ENCODE assay signal across 15 cellular contexts in the genomic region with DNA sequence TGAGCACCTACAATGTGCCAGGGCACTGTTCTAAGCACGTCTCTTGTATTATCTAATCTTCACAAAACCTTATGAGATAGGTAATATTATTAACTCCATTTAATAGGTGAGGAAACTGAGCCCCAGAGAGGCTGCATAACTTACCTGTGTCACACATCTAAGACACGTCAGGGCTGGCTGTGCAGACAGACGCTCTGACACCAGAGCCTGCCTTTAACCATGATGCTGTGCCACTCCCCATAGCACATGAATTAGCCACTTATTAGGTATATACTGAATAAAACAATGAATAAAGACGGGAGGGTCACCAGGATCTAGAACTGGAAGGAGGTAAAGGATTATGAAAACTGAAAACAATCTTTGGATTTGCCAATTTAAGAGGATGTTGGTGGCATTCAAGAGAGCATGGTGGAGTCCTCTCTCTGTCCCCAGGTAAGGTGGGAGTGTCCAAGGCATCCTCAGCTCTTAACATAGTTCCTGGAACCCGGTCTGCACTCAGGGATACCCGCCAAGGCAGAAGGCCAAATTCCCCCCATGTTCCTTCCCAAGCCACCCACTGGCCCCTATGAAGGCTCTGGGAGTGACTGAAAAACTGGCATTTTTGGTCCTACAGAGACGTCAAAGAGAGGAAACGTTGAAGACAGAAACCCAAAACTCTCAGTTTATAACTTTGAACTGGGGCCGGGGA.
DNase-seq lines count a peak whose midpoint lies in the region; ATAC-seq and TF ChIP-seq lines count a peak whose summit lies in the region.
"Had no signal": no experiment of that assay in that cellular context is flagged by ENCODE, and none has a peak within 500 bp of the region (broad histone marks: within the 10 kb centered on the region; RNA-seq: fewer than 3 reads in every experiment).

No MANE protein-coding gene starts in this region.

- POLR2A ChIA-PET in T-cell (lab: Charles Lee) = interaction anchor here (0.6 to 1.0 kb wide), 6 partner anchors 20 to 299 kb away, joined by 3 to 5 read pairs (median 3); no protein-coding TSS in a partner anchor

- H3K9me3 ChIP-seq in GM23248 (ENCODE audit: low read depth) = no peaks in the 10 kb centered on the region
- no peaks in the 10 kb centered on the region for H3K9me3 ChIP-seq in heart left ventricle

- no peaks in the 10 kb centered on the region for H4K20me1 ChIP-seq in GM23248 (ENCODE audit: insufficient read depth)

- H3K27ac ChIP-seq in GM23248 (no peak overlapping the region), heart left ventricle (peak overlapping the region in 1 of 12 donors; percentile 55)

- peaks cover 81% of the 10 kb centered on the region for H3K4me1 Mint-ChIP-seq in activated naive CD4-positive, alpha-beta T cell treated with anti-CD3 and anti-CD28 coated beads for 36 hours (ENCODE audit: low read depth)
- peaks cover 87 to 95% (median 87%) of the 10 kb centered on the region in 3 donors for H3K4me1 Mint-ChIP-seq in T-cell
- peaks cover 83% of the 10 kb centered on the region for H3K4me1 Mint-ChIP-seq in central memory CD8-positive, alpha-beta T cell
- H3K4me1 Mint-ChIP-seq in stimulated activated naive CD8-positive, alpha-beta T cell treated with anti-CD3 and anti-CD28 coated beads, Interleukin-15, amount 100 ng/mL, for 72 hours = peaks cover 86% of the 10 kb centered on the region

- H3K36me3 ChIP-seq in GM23248 (ENCODE audit: low read depth) = no peaks in the 10 kb centered on the region
- no peaks in the 10 kb centered on the region for H3K36me3 ChIP-seq in heart left ventricle

- no peaks in the 10 kb centered on the region for H3K36me3 Mint-ChIP-seq in activated naive CD4-positive, alpha-beta T cell treated with anti-CD3 and anti-CD28 coated beads for 36 hours (ENCODE audit: low read depth)
- H3K36me3 Mint-ChIP-seq in T-cell = peaks cover 5% of the 10 kb centered on the region
- H3K36me3 Mint-ChIP-seq in central memory CD8-positive, alpha-beta T cell (ENCODE audit: insufficient read depth) = peaks cover 6% of the 10 kb centered on the region

- WGBS in GM23248 (ENCODE audit: low coverage in 1 of 2, low lambda C conversion rate in 2 of 2, missing lambda C conversion rate in 2 of 2), 2 experiments = 60 to 61% methylated on average over 9 of the region's 9 CpGs
- 84 to 93% (median 89%) methylated on average over 9 of the region's 9 CpGs for WGBS in heart left ventricle, 4 donors

- H3K4me2 ChIP-seq in GM23248 (ENCODE audit: unreplicated experiment) = no peak overlapping the region

- in situ Hi-C loops in GM23248 (cut with MboI) = no loop called here

- H3K4me3 ChIP-seq in GM23248 (no peak overlapping the region), heart left ventricle (no peak overlapping the region)

- no peaks in the 10 kb centered on the region for H3K27me3 Mint-ChIP-seq in activated naive CD4-positive, alpha-beta T cell treated with anti-CD3 and anti-CD28 coated beads for 36 hours (ENCODE audit: low read depth)
- no peaks in the 10 kb centered on the region for H3K27me3 Mint-ChIP-seq in T-cell
- H3K27me3 Mint-ChIP-seq in central memory CD8-positive, alpha-beta T cell = no peaks in the 10 kb centered on the region
- no peaks in the 10 kb centered on the region for H3K27me3 Mint-ChIP-seq in stimulated activated naive CD8-positive, alpha-beta T cell treated with anti-CD3 and anti-CD28 coated beads, Interleukin-15, amount 100 ng/mL, for 72 hours

- peaks cover 24% of the 10 kb centered on the region for H3K4me1 ChIP-seq in GM23248 (ENCODE audit: insufficient read depth)
- peaks cover 5 to 33% (median 20%) of the 10 kb centered on the region in 12 donors for H3K4me1 ChIP-seq in heart left ventricle

- H3K9me2 ChIP-seq in GM23248 (ENCODE audit: insufficient read depth) = no peaks in the 10 kb centered on the region

- H3F3A ChIP-seq in GM23248 (ENCODE audit: insufficient read depth) = peaks cover 25% of the 10 kb centered on the region

- intact Hi-C loops in activated naive CD4-positive, alpha-beta T cell treated with anti-CD3 and anti-CD28 coated beads for 36 hours (cut with micrococcal nuclease) = loop anchor here (1.0 to 5.0 kb wide), 12 partner anchors 15 to 480 kb away; a partner anchor contains a TSS
- intact Hi-C loops in heart left ventricle (cut with DNase I) = no loop called here

- no peaks in the 10 kb centered on the region for H3K79me2 ChIP-seq in GM23248 (ENCODE audit: insufficient read depth)

- no peaks in the 10 kb centered on the region for H3K27me3 ChIP-seq in GM23248 (replicated peaks; ENCODE audit: insufficient read depth)
- H3K27me3 ChIP-seq in heart left ventricle = no peaks in the 10 kb centered on the region

- CTCF ChIA-PET in activated naive CD4-positive, alpha-beta T cell treated with anti-CD3 and anti-CD28 coated beads for 36 hours (lab: Charles Lee) = interaction anchor here (0.6 to 2.4 kb wide), 11 partner anchors 9 to 591 kb away, joined by 3 to 11 read pairs (median 3); no protein-coding TSS in a partner anchor
- CTCF ChIA-PET in T-cell (lab: Charles Lee) = interaction anchor here in 1 of 2 donors (0.5 to 1.4 kb wide), 10 partner anchors 19 to 787 kb away, joined by 3 to 8 read pairs (median 3); no protein-coding TSS in a partner anchor

- ATAC-seq in T-cell (replicated peaks in 1 of 4) (peak; percentile 2 to 15 (median 4)), heart left ventricle (no peak)
- no peak for ATAC-seq in central memory CD8-positive, alpha-beta T cell (replicated peaks; ENCODE audit: extremely low read depth, poor library complexity, severe bottlenecking)
- ATAC-seq in stimulated activated naive CD8-positive, alpha-beta T cell treated with anti-CD3 and anti-CD28 coated beads, Interleukin-15, amount 100 ng/mL, for 72 hours = peak; percentile 24
- ATAC-seq: left colon, right cardiac atrium had no signal

- H3K9me3 Mint-ChIP-seq in activated naive CD4-positive, alpha-beta T cell treated with anti-CD3 and anti-CD28 coated beads for 36 hours = no peaks in the 10 kb centered on the region
- H3K9me3 Mint-ChIP-seq in T-cell = peaks cover 0 to 5% (median 0%) of the 10 kb centered on the region in 3 donors
- no peaks in the 10 kb centered on the region for H3K9me3 Mint-ChIP-seq in central memory CD8-positive, alpha-beta T cell
- H3K9me3 Mint-ChIP-seq in stimulated activated naive CD8-positive, alpha-beta T cell treated with anti-CD3 and anti-CD28 coated beads, Interleukin-15, amount 100 ng/mL, for 72 hours = no peaks in the 10 kb centered on the region

- peak overlapping the region; percentile 38 for H3K4me3 Mint-ChIP-seq in activated naive CD4-positive, alpha-beta T cell treated with anti-CD3 and anti-CD28 coated beads for 36 hours
- H3K4me3 Mint-ChIP-seq in T-cell = peak overlapping the region; percentile 49 to 86 (median 77)
- peak overlapping the region; percentile 71 for H3K4me3 Mint-ChIP-seq in central memory CD8-positive, alpha-beta T cell
- peak overlapping the region; percentile 60 to 91 for H3K4me3 Mint-ChIP-seq in stimulated activated naive CD8-positive, alpha-beta T cell treated with anti-CD3 and anti-CD28 coated beads, Interleukin-15, amount 100 ng/mL, for 72 hours

- no peak overlapping the region for H2AFZ ChIP-seq in GM23248

- TF ChIP-seq POLR2A in heart left ventricle (IDR thresholded peaks at IDR 0.05) = no peak

- TF ChIP-seq CTCF in heart left ventricle (IDR thresholded peaks at IDR 0.05) = no peak

- H3K9ac ChIP-seq in GM23248 = no peak overlapping the region

- peak overlapping the region; percentile 88 for H3K27ac Mint-ChIP-seq in activated naive CD4-positive, alpha-beta T cell treated with anti-CD3 and anti-CD28 coated beads for 36 hours
- H3K27ac Mint-ChIP-seq in T-cell = peak overlapping the region; percentile 96 to 99
- H3K27ac Mint-ChIP-seq in central memory CD8-positive, alpha-beta T cell (ENCODE audit: low read depth) = peak overlapping the region; percentile 60
- H3K27ac Mint-ChIP-seq in stimulated activated naive CD8-positive, alpha-beta T cell treated with anti-CD3 and anti-CD28 coated beads, Interleukin-15, amount 100 ng/mL, for 72 hours = peak overlapping the region; percentile 6 to 45

- DNase-seq in activated naive CD4-positive, alpha-beta T cell treated with anti-CD3 and anti-CD28 coated beads for 36 hours = no peak
- no peak for DNase-seq in activated naive CD4-positive, alpha-beta T cell treated with Interleukin-2 at 50 U/mL for 16 hours
- peak in 5 of 34 experiments; percentile 10 to 43 (median 20) for DNase-seq in T-cell
- peak in 1 of 2 donors; percentile 17 for DNase-seq in central memory CD8-positive, alpha-beta T cell (ENCODE audit: low spot score in 2 of 2)
- no peak for DNase-seq in stimulated activated naive CD8-positive, alpha-beta T cell treated with anti-CD3 and anti-CD28 coated beads, Interleukin-15, amount 100 ng/mL, for 72 hours
- no peak for DNase-seq in GM23248
- no peak for DNase-seq in heart left ventricle
- DNase-seq in COLO829 (ENCODE audit: low spot score) = no peak
- DNase-seq: GDM1, left colon, midbrain, NCI-H1417 treated with DMSO at 0.1 percent for 48 hours, occipital lobe, right cardiac atrium, SW 1271 had no signal

Comparison
In these comparisons a context has a peak if more than half of its experiments do, and no peak if none do; other contexts are left out.
1. H3K27ac Mint-ChIP-seq: peak in every context shown above with its lines; median percentile 98 in T-cell; 88 in activated naive CD4-positive, alpha-beta T cell treated with anti-CD3 and anti-CD28 coated beads for 36 hours; 60 in central memory CD8-positive, alpha-beta T cell; 26 in stimulated activated naive CD8-positive, alpha-beta T cell treated with anti-CD3 and anti-CD28 coated beads, Interleukin-15, amount 100 ng/mL, for 72 hours.
2. ATAC-seq: peak in T-cell (4 of 4) and stimulated activated naive CD8-positive, alpha-beta T cell treated with anti-CD3 and anti-CD28 coated beads, Interleukin-15, amount 100 ng/mL, for 72 hours (single experiment); none in central memory CD8-positive, alpha-beta T cell (single experiment) and heart left ventricle (0 of 4).
3. Peak in every context shown above with its lines, with median percentiles within 50 percentile points of each other: H3K4me3 Mint-ChIP-seq.